Comparison of ENCODE assay signal across 15 cellular contexts in genomic region chr12:818733-819132, GRCh38.
DNase-seq lines count a peak whose midpoint lies in the region; ATAC-seq and TF ChIP-seq lines count a peak whose summit lies in the region.
"Had no signal": no experiment of that assay in that cellular context is flagged by ENCODE, and none has a peak within 500 bp of the region (broad histone marks: within the 10 kb centered on the region; RNA-seq: fewer than 3 reads in every experiment).

No MANE protein-coding gene starts in this region.

- CTCF ChIA-PET in MCF 10A (lab: Yijun Ruan, JAX) (interaction anchor here (0.9 to 4.6 kb wide), 4 partner anchors 13 to 130 kb away, joined by 3 to 17 read pairs (median 5); partner anchors contain the start of gene RAD52), mammary epithelial cell (lab: Charles Lee; ENCODE audit: low non-redundant PET) (interaction anchor here (0.6 kb wide), 1 partner anchor 299 kb away, joined by 6 read pairs; no protein-coding TSS in a partner anchor), T-cell (lab: Charles Lee) (interaction anchor here in 1 of 2 donors (0.8 to 6.3 kb wide), 3 partner anchors 14 to 67 kb away, joined by 3 to 51 read pairs (median 3); partner anchors contain the start of gene WNK1)

- peak overlapping the region; percentile 83 for H3K27ac Mint-ChIP-seq in MCF 10A (ENCODE audit: low read depth, unreplicated experiment)
- H3K27ac Mint-ChIP-seq in T-cell = peak overlapping the region; percentile 70 to 80
- H3K27ac Mint-ChIP-seq: activated naive CD4-positive, alpha-beta T cell treated with anti-CD3 and anti-CD28 coated beads, Interleukin-2, amount 50 U/mL, for 24 hours; dendritic cell treated with granulocyte-macrophage colony-stimulating factor and Interleukin-4, amounts not matched to agents 40 ng/mL and 50 ng/mL, for 4 days had no signal

- peaks cover 28% of the 10 kb centered on the region for H3K4me1 Mint-ChIP-seq in MCF 10A (ENCODE audit: insufficient read depth, unreplicated experiment)
- peaks cover 69 to 73% (median 69%) of the 10 kb centered on the region in 3 donors for H3K4me1 Mint-ChIP-seq in T-cell

- TF ChIP-seq CTCF in MCF 10A (IDR thresholded peaks at IDR 0.05; ENCODE audit: unreplicated experiment) = no peak
- TF ChIP-seq CTCF in mammary epithelial cell (conservative IDR thresholded peaks at IDR 0.05 in 1 of 2, IDR thresholded peaks at IDR 0.05 in 1 of 2; ENCODE audit: extremely low read depth in 1 of 2, insufficient read depth in 1 of 2, low read depth in 1 of 2, low read length in 2 of 2) = peak in 1 of 2 donors; percentile 15
- peak in 3 of 6 experiments; percentile 26 to 52 (median 28) for TF ChIP-seq CTCF in esophagus squamous epithelium (IDR thresholded peaks at IDR 0.05)
- peak in 1 of 2 experiments; percentile 30 for TF ChIP-seq CTCF in tibial artery (IDR thresholded peaks at IDR 0.05)
- peak in 1 of 2 donors; percentile 11 for TF ChIP-seq CTCF in suprapubic skin (IDR thresholded peaks at IDR 0.05)

- intact Hi-C loops in MCF 10A (cut with micrococcal nuclease) (loop anchor here (5.0 kb wide), 3 partner anchors 59 to 274 kb away; no protein-coding TSS in a partner anchor), mammary epithelial cell (cut with micrococcal nuclease) (loop anchor here (5.0 to 10.0 kb wide), 4 partner anchors 64 to 764 kb away; partner anchors contain the start of gene WNK1), esophagus squamous epithelium (cut with DNase I) (loop anchor here (5.0 to 10.0 kb wide), 2 partner anchors 64 to 251 kb away; partner anchors contain the start of gene WNK1), tibial artery (cut with DNase I; ENCODE audit: low total_unique reads) (loop anchor here (5.0 to 10.0 kb wide), 2 partner anchors 64 to 274 kb away; partner anchors contain the start of gene WNK1)

- no peaks in the 10 kb centered on the region for H3K9me3 ChIP-seq in mammary epithelial cell (replicated peaks; ENCODE audit: insufficient read depth, low read length)
- H3K9me3 ChIP-seq in esophagus squamous epithelium = no peaks in the 10 kb centered on the region
- H3K9me3 ChIP-seq in tibial artery = peaks cover 0 to 7% (median 5%) of the 10 kb centered on the region in 3 donors
- no peaks in the 10 kb centered on the region for H3K9me3 ChIP-seq in suprapubic skin

- POLR2A ChIA-PET in MCF 10A (lab: Yijun Ruan, JAX) = interaction anchor here (0.6 to 6.2 kb wide), 6 partner anchors 11 to 131 kb away, joined by 4 to 86 read pairs (median 32); partner anchors contain the start of genes RAD52 and WNK1
- POLR2A ChIA-PET in T-cell (lab: Charles Lee) = no interaction called here

- BruUV-seq in MCF 10A (replicated peaks; lab: Mats Ljungman, UMichigan) (no TSS peak), mammary epithelial cell (replicated peaks; lab: Mats Ljungman, UMichigan) (no TSS peak)

- in situ Hi-C loops in mammary epithelial cell (cut with MboI; ENCODE audit: low sequenced_read_pairs in 2 of 2) = loop anchor here in 1 of 2 donors (25.0 kb wide), 1 partner anchor 769 kb away; the partner anchor contains the start of gene FBXL14

- H3K27ac ChIP-seq in mammary epithelial cell (ENCODE audit: insufficient read depth, low read depth, low read length) = no peak overlapping the region
- peak overlapping the region; percentile 20 to 70 (median 54) for H3K27ac ChIP-seq in esophagus squamous epithelium
- peak overlapping the region; percentile 26 to 53 for H3K27ac ChIP-seq in tibial artery
- H3K27ac ChIP-seq in suprapubic skin = no peak overlapping the region

- peaks cover 12% of the 10 kb centered on the region for H3K4me1 ChIP-seq in mammary epithelial cell (ENCODE audit: insufficient read depth, low read length)
- peaks cover 3 to 67% (median 26%) of the 10 kb centered on the region in 3 donors for H3K4me1 ChIP-seq in esophagus squamous epithelium
- H3K4me1 ChIP-seq in tibial artery = peaks cover 0 to 31% (median 15%) of the 10 kb centered on the region in 4 donors
- H3K4me1 ChIP-seq in suprapubic skin = peaks cover 33% of the 10 kb centered on the region

- H3K4me2 ChIP-seq in mammary epithelial cell (ENCODE audit: insufficient read depth, low read depth, low read length) = no peak overlapping the region

- ATAC-seq in T-cell (replicated peaks in 1 of 4) = no peak

- 85% methylated on average over 5 of the region's 5 CpGs for WGBS in mammary epithelial cell (ENCODE audit: low coverage, missing lambda C conversion rate)
- 55 to 74% methylated on average over 5 of the region's 5 CpGs for WGBS in esophagus squamous epithelium, 2 donors
- WGBS in suprapubic skin = 74% methylated on average over 5 of the region's 5 CpGs

- H4K20me1 ChIP-seq in mammary epithelial cell (ENCODE audit: insufficient read depth, low read length) = peaks cover 2% of the 10 kb centered on the region

- TF ChIP-seq POLR2A in esophagus squamous epithelium (IDR thresholded peaks at IDR 0.05) (no peak), suprapubic skin (IDR thresholded peaks at IDR 0.05) (no peak)

- peak; percentile 16 for DNase-seq in MCF 10A (ENCODE audit: unreplicated experiment)
- no peak for DNase-seq in mammary epithelial cell
- DNase-seq in T-cell = no peak
- DNase-seq in esophagus squamous epithelium (lab: John Stamatoyannopoulos, UW) = no peak
- DNase-seq in tibial artery = no peak
- DNase-seq in suprapubic skin (ENCODE audit: low spot score in 2 of 2) = no peak
- DNase-seq in activated CD4-positive, alpha-beta T cell treated with anti-CD3 and anti-CD28 coated beads for 4 hours = no peak
- no peak for DNase-seq in CD1c-positive myeloid dendritic cell (ENCODE audit: extremely low spot score)
- DNase-seq: activated CD4-positive, alpha-beta T cell treated with anti-CD3 and anti-CD28 coated beads, Interleukin-2, amount 50 U/mL, for 48 hours; DMS53; H7; small intestine had no signal

- H3K79me2 ChIP-seq in mammary epithelial cell (ENCODE audit: insufficient read depth, low read length) = peaks cover 94% of the 10 kb centered on the region

- H3K4me3 ChIP-seq in mammary epithelial cell (replicated peaks in 1 of 3; ENCODE audit: insufficient read depth in 1 of 3, low read depth in 2 of 3, low read length in 3 of 3) (no peak overlapping the region), esophagus squamous epithelium (no peak overlapping the region), tibial artery (no peak overlapping the region), suprapubic skin (no peak overlapping the region)
- H3K4me3 ChIP-seq: GM12878 had no signal

- H3K4me3 Mint-ChIP-seq in MCF 10A (ENCODE audit: unreplicated experiment) (no peak overlapping the region), T-cell (no peak overlapping the region)
- H3K4me3 Mint-ChIP-seq: activated naive CD4-positive, alpha-beta T cell treated with anti-CD3 and anti-CD28 coated beads, Interleukin-2, amount 50 U/mL, for 24 hours; dendritic cell treated with granulocyte-macrophage colony-stimulating factor and Interleukin-4, amounts not matched to agents 40 ng/mL and 50 ng/mL, for 4 days had no signal

- H3K27me3 Mint-ChIP-seq in MCF 10A (ENCODE audit: insufficient read depth, unreplicated experiment) (no peaks in the 10 kb centered on the region), T-cell (no peaks in the 10 kb centered on the region)
- H3K27me3 Mint-ChIP-seq: activated naive CD4-positive, alpha-beta T cell treated with anti-CD3 and anti-CD28 coated beads, Interleukin-2, amount 50 U/mL, for 24 hours; dendritic cell treated with granulocyte-macrophage colony-stimulating factor and Interleukin-4, amounts not matched to agents 40 ng/mL and 50 ng/mL, for 4 days had no signal

- no peak overlapping the region for H2AFZ ChIP-seq in mammary epithelial cell (ENCODE audit: low read depth, low read length)

- peaks cover 10% of the 10 kb centered on the region for H3K9me3 Mint-ChIP-seq in MCF 10A (ENCODE audit: unreplicated experiment)
- peaks cover 5 to 8% (median 7%) of the 10 kb centered on the region in 3 donors for H3K9me3 Mint-ChIP-seq in T-cell
- H3K9me3 Mint-ChIP-seq: dendritic cell treated with granulocyte-macrophage colony-stimulating factor and Interleukin-4, amounts not matched to agents 40 ng/mL and 50 ng/mL, for 4 days had no signal

- dilution Hi-C loops in mammary epithelial cell (cut with HindIII; ENCODE audit: low sequenced_read_pairs) = loop anchor here (5.0 kb wide), 1 partner anchor 251 kb away; no protein-coding TSS in a partner anchor

- H3K36me3 ChIP-seq in mammary epithelial cell (ENCODE audit: insufficient read depth, low read length) (peaks cover 4% of the 10 kb centered on the region), esophagus squamous epithelium (peaks cover 0 to 24% (median 0%) of the 10 kb centered on the region in 3 donors), tibial artery (no peaks in the 10 kb centered on the region), suprapubic skin (peaks cover 7% of the 10 kb centered on the region)

- no peaks in the 10 kb centered on the region for H3K27me3 ChIP-seq in mammary epithelial cell (ENCODE audit: insufficient read depth, low read length)
- H3K27me3 ChIP-seq in esophagus squamous epithelium = no peaks in the 10 kb centered on the region
- H3K27me3 ChIP-seq in tibial artery = no peaks in the 10 kb centered on the region
- H3K27me3 ChIP-seq in suprapubic skin = no peaks in the 10 kb centered on the region

- peaks cover 41% of the 10 kb centered on the region for H3K36me3 Mint-ChIP-seq in MCF 10A (ENCODE audit: insufficient read depth, unreplicated experiment)
- peaks cover 23% of the 10 kb centered on the region for H3K36me3 Mint-ChIP-seq in T-cell

- H3K9ac ChIP-seq in mammary epithelial cell (ENCODE audit: insufficient read depth, low read length) = no peak overlapping the region

- TF ChIP-seq EP300 in suprapubic skin (IDR thresholded peaks at IDR 0.05) = no peak

Comparison
In these comparisons a context has a peak if more than half of its experiments do, and no peak if none do; other contexts are left out.
1. H3K27ac ChIP-seq: peak in esophagus squamous epithelium (4 of 4) and tibial artery (2 of 2); none in mammary epithelial cell (single experiment) and suprapubic skin (single experiment).